In genomic region chr9:84799231-84799630, GRCh38 we compare ENCODE assay signal across 17 cellular contexts.
DNase-seq lines count a peak whose midpoint lies in the region; ATAC-seq, FAIRE-seq and TF ChIP-seq lines count a peak whose summit lies in the region.
"Had no signal": no experiment of that assay in that cellular context is flagged by ENCODE, and none has a peak within 500 bp of the region (broad histone marks: within the 10 kb centered on the region; RNA-seq: fewer than 3 reads in every experiment).

No MANE protein-coding gene starts in this region.

- in situ Hi-C loops in G401 (cut with HindIII; ENCODE audit: low sequenced_read_pairs), result no loop called here

- intact Hi-C loops in left cardiac atrium (cut with DNase I), result no loop called here

- peak; percentile 97 for DNase-seq in G401 (ENCODE audit: low spot score)
- peak; percentile 96 for DNase-seq in cerebellar cortex (ENCODE audit: low spot score)
- DNase-seq in cerebellum (ENCODE audit: low spot score), result peak; percentile 79
- no peak for DNase-seq in GM12891 (ENCODE audit: insufficient read length, low spot score)
- no peak for DNase-seq in left cardiac atrium
- DNase-seq in NCI-H2196 treated with DMSO at 0.1 percent for 48 hours (lab: John Stamatoyannopoulos, UW; ENCODE audit: unreplicated experiment), result no peak
- DNase-seq: AML-193; Caco-2; Calu3; CD4-positive, alpha-beta T cell; CD8-positive, alpha-beta T cell; DMS79 treated with DMSO at 0.1 percent for 48 hours; GDM1 had no signal

- no peak for ATAC-seq in left cardiac atrium
- ATAC-seq: A549; CD8-positive, alpha-beta T cell; GM12878 had no signal

- no peak for TF ChIP-seq POLR2A in GM12891 (IDR thresholded peaks at IDR 0.05; ENCODE audit: low read depth, low read length)

- no peak for FAIRE-seq in GM12891 (lab: Jason Lieb, UNC)
- FAIRE-seq: A549, D721Med, GM12878, GM19239 had no signal

TF ChIP-seq in GM12891, 5 proteins besides CTCF, POLR2A, EP300 and RAD21:
- TF ChIP-seq POLR2AphosphoS5 (IDR thresholded peaks at IDR 0.05; ENCODE audit: low read depth, low read length) (no peak), TAF1 (IDR thresholded peaks at IDR 0.05; ENCODE audit: low read depth, low read length) (no peak), PAX5 (IDR thresholded peaks at IDR 0.05; ENCODE audit: insufficient read depth, low read length, severe bottlenecking) (no peak), SPI1 (IDR thresholded peaks at IDR 0.05; ENCODE audit: low read depth, low read length) (no peak), POU2F2 (IDR thresholded peaks at IDR 0.05; ENCODE audit: low read depth, low read length) (no peak)

Comparison
In these comparisons a context has a peak if more than half of its experiments do, and no peak if none do; other contexts are left out.
1. DNase-seq: peak in G401 (single experiment), cerebellar cortex (single experiment) and cerebellum (single experiment); none in GM12891 (single experiment), left cardiac atrium (single experiment) and NCI-H2196 treated with DMSO at 0.1 percent for 48 hours (single experiment).